1 cellular context compared by ENCODE assay signal in genomic region chr13:99973786-99974185, GRCh38.
A peak's percentile ranks its signal among the peaks of the same experiment; 100 is the strongest.
TF ChIP-seq lines count a peak whose summit lies in the region.

No MANE protein-coding gene starts in this region.

TF ChIP-seq in HepG2, 621 proteins besides CTCF, POLR2A, EP300 and RAD21:
- TF ChIP-seq TAF1 (CRISPR knock-in tag; IDR thresholded peaks at IDR 0.05) (no peak), CEBPB (IDR thresholded peaks at IDR 0.05; ENCODE audit: borderline replicate concordance, low read depth, low read length) (0 out of 2 replicates have a peak, but pooled peaks have one; percentile 5), FOXP4 (CRISPR knock-in tag; IDR thresholded peaks at IDR 0.05) (no peak), ZSCAN25 (CRISPR knock-in tag; IDR thresholded peaks at IDR 0.05) (no peak)
TF ChIP-seq in HepG2: peak in this region for 1.
